In the genomic region with DNA sequence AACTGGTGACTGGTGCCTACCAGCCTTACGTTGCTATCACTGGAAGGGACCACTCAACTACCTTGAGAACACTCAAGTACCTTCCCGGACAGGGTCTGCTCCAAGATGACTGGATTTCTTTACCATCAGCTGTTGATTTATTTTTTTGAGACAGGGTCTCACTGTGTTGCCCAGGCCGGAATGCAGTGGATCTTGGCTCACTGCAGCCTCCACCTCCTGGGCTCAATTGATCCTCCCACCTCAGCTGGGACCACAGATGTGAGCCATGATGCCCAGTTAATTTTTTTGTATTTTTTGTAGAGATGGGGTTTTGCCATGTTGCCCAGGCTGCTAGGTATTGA, we compare ENCODE assay signal across 12 cellular contexts. TPM values are rescaled to one million over a fixed set of nuclear protein-coding genes. Genes with fewer than 3 reads are reported as not detected.
DNase-seq lines count a peak whose midpoint lies in the region; FAIRE-seq and TF ChIP-seq lines count a peak whose summit lies in the region.
"Had no signal": no experiment of that assay in that cellular context is flagged by ENCODE, and none has a peak within 500 bp of the region (broad histone marks: within the 10 kb centered on the region; RNA-seq: fewer than 3 reads in every experiment).

No MANE protein-coding gene starts in this region.

- H3K4me3 Mint-ChIP-seq in CD8-positive, alpha-beta memory T cell, result no peak overlapping the region
- no peak overlapping the region for H3K4me3 Mint-ChIP-seq in activated naive CD8-positive, alpha-beta T cell

- CTCF ChIA-PET in CD8-positive, alpha-beta memory T cell (lab: Charles Lee), result interaction anchor here (0.9 kb wide), 1 partner anchor 125 kb away, joined by 3 read pairs; no protein-coding TSS in a partner anchor

- peak overlapping the region; percentile 82 for H3K4me2 ChIP-seq in smooth muscle cell

- peaks cover 4% of the 10 kb centered on the region for H3K36me3 ChIP-seq in CD8-positive, alpha-beta memory T cell (ENCODE audit: insufficient read depth, low read length)
- H3K36me3 ChIP-seq in kidney (ENCODE audit: control insufficient read depth in 1 of 2, insufficient read depth in 2 of 2, low read length in 2 of 2) (peaks cover 2 to 6% of the 10 kb centered on the region in 2 donors), smooth muscle cell (ENCODE audit: low read depth) (no peaks in the 10 kb centered on the region), small intestine (ENCODE audit: control insufficient read depth in 2 of 2, insufficient read depth in 2 of 2, low read length in 2 of 2) (peaks cover 0 to 3% of the 10 kb centered on the region in 2 donors)

- intact Hi-C loops in kidney (cut with DNase I), result no loop called here

- H3K27me3 ChIP-seq in CD8-positive, alpha-beta memory T cell (ENCODE audit: insufficient read depth, low read length, poor library complexity, severe bottlenecking), result no peaks in the 10 kb centered on the region
- H3K27me3 ChIP-seq in smooth muscle cell (ENCODE audit: low read depth) (no peaks in the 10 kb centered on the region), small intestine (ENCODE audit: control insufficient read depth in 2 of 2, insufficient read depth in 2 of 2, low read length in 2 of 2) (no peaks in the 10 kb centered on the region)

- H3K9me3 ChIP-seq in CD8-positive, alpha-beta memory T cell (ENCODE audit: low read length), result no peaks in the 10 kb centered on the region
- H3K9me3 ChIP-seq in kidney (ENCODE audit: control insufficient read depth in 1 of 2, low read length in 2 of 2) (no peaks in the 10 kb centered on the region), smooth muscle cell (replicated peaks; ENCODE audit: low read depth) (no peaks in the 10 kb centered on the region), small intestine (ENCODE audit: control insufficient read depth, low read depth) (no peaks in the 10 kb centered on the region)

- FAIRE-seq in kidney (lab: Jason Lieb, UNC) (no peak), small intestine (lab: Jason Lieb, UNC) (no peak)
- FAIRE-seq: HTR-8/SVneo had no signal

- no peaks in the 10 kb centered on the region for H4K20me1 ChIP-seq in smooth muscle cell (ENCODE audit: low read depth)

- H3K27ac Mint-ChIP-seq in CD8-positive, alpha-beta memory T cell, result peak overlapping the region in 4 of 8 donors; percentile 42 to 86 (median 50)
- peak overlapping the region; percentile 72 for H3K27ac Mint-ChIP-seq in activated naive CD8-positive, alpha-beta T cell

- H3K27me3 Mint-ChIP-seq in CD8-positive, alpha-beta memory T cell, result no peaks in the 10 kb centered on the region
- H3K27me3 Mint-ChIP-seq in activated naive CD8-positive, alpha-beta T cell, result no peaks in the 10 kb centered on the region

- peaks cover 11 to 12% (median 12%) of the 10 kb centered on the region in 3 donors for H3K4me1 Mint-ChIP-seq in CD8-positive, alpha-beta memory T cell
- peaks cover 11% of the 10 kb centered on the region for H3K4me1 Mint-ChIP-seq in activated naive CD8-positive, alpha-beta T cell (ENCODE audit: low read depth)

- no peak overlapping the region for H3K9ac ChIP-seq in kidney (ENCODE audit: low read length in 2 of 2)
- H3K9ac ChIP-seq in smooth muscle cell (ENCODE audit: low read depth), result peak overlapping the region; percentile 12

- no peak overlapping the region for H2AFZ ChIP-seq in smooth muscle cell (ENCODE audit: low read depth)

- H3K36me3 Mint-ChIP-seq in CD8-positive, alpha-beta memory T cell, result peaks cover 0 to 20% (median 3%) of the 10 kb centered on the region in 3 donors
- peaks cover 5% of the 10 kb centered on the region for H3K36me3 Mint-ChIP-seq in activated naive CD8-positive, alpha-beta T cell

- H3F3A ChIP-seq in smooth muscle cell (ENCODE audit: low read depth), result peaks cover 9% of the 10 kb centered on the region

- TF ChIP-seq CTCF in kidney (IDR thresholded peaks at IDR 0.05; ENCODE audit: borderline replicate concordance, extremely low read depth, insufficient read depth) (no peak), smooth muscle cell (IDR thresholded peaks at IDR 0.05; ENCODE audit: borderline replicate concordance, insufficient read depth, poor library complexity, severe bottlenecking) (no peak)

- DNase-seq in CD8-positive, alpha-beta memory T cell, result no peak
- DNase-seq in kidney, result no peak
- no peak for DNase-seq in smooth muscle cell (lab: John Stamatoyannopoulos, UW; ENCODE audit: unreplicated experiment)
- no peak for DNase-seq in NCI-H2029 (lab: John Stamatoyannopoulos, UW)
- DNase-seq in medulla oblongata (ENCODE audit: extremely low spot score), result no peak
- DNase-seq in small intestine, result no peak
- no peak for DNase-seq in NCI-H510A (lab: John Stamatoyannopoulos, UW)
- DNase-seq: glutamatergic neuron; naive B cell; stimulated activated CD4-positive, alpha-beta T cell treated with anti-CD3 and anti-CD28 coated beads, Interleukin-4, amount 100 ng/mL, for 1 hour had no signal

- peak overlapping the region; percentile 78 for H3K27ac ChIP-seq in CD8-positive, alpha-beta memory T cell (ENCODE audit: low read depth, low read length)
- H3K27ac ChIP-seq in kidney (ENCODE audit: low read depth in 2 of 2, low read length in 2 of 2), result peak overlapping the region; percentile 71 to 77
- H3K27ac ChIP-seq in smooth muscle cell (ENCODE audit: low read depth), result peak overlapping the region; percentile 65
- H3K27ac ChIP-seq in small intestine (ENCODE audit: low read depth in 1 of 2, low read length in 1 of 2), result peak overlapping the region in 1 of 2 donors; percentile 84

- POLR2A ChIA-PET in CD8-positive, alpha-beta memory T cell (lab: Charles Lee), result no interaction called here

- peaks cover 12% of the 10 kb centered on the region for H3K4me1 ChIP-seq in CD8-positive, alpha-beta memory T cell (ENCODE audit: insufficient read depth, low read length)
- no peaks in the 10 kb centered on the region for H3K4me1 ChIP-seq in kidney (ENCODE audit: control insufficient read depth in 1 of 2, insufficient read depth in 1 of 2, low read depth in 1 of 2, low read length in 2 of 2)
- peaks cover 13% of the 10 kb centered on the region for H3K4me1 ChIP-seq in smooth muscle cell (ENCODE audit: low read depth)
- H3K4me1 ChIP-seq in small intestine (ENCODE audit: control insufficient read depth in 2 of 2, insufficient read depth in 1 of 2, low read depth in 1 of 2, low read length in 1 of 2), result no peaks in the 10 kb centered on the region

- H3K9me3 Mint-ChIP-seq in CD8-positive, alpha-beta memory T cell, result no peaks in the 10 kb centered on the region
- no peaks in the 10 kb centered on the region for H3K9me3 Mint-ChIP-seq in activated naive CD8-positive, alpha-beta T cell (ENCODE audit: low read depth)
- H3K9me3 Mint-ChIP-seq: naive B cell had no signal

- no peaks in the 10 kb centered on the region for H3K79me2 ChIP-seq in smooth muscle cell (ENCODE audit: low read depth)

- no peak overlapping the region for H3K4me3 ChIP-seq in CD8-positive, alpha-beta memory T cell (ENCODE audit: low read length)
- H3K4me3 ChIP-seq in kidney (ENCODE audit: low read length in 2 of 2), result no peak overlapping the region
- no peak overlapping the region for H3K4me3 ChIP-seq in smooth muscle cell
- no peak overlapping the region for H3K4me3 ChIP-seq in small intestine (ENCODE audit: low read depth in 1 of 2, low read length in 2 of 2)

- WGBS in smooth muscle cell (ENCODE audit: low lambda C conversion rate), result 83% methylated on average over 3 of the region's 3 CpGs
- WGBS in small intestine, 3 donors, result 91 to 98% (median 93%) methylated on average over 3 of the region's 3 CpGs

RNA-seq across cellular contexts. Expression of gene DLG5, which starts 45.2 kb away (rescaled TPM):
- 1 to 10 TPM; 1.7 to 2.1 TPM for total RNA-seq in CD8-positive, alpha-beta memory T cell
- 1.1 TPM for polyA plus RNA-seq in CD8-positive, alpha-beta memory T cell
- 30.0 TPM for total RNA-seq in kidney
- 5.4 TPM for polyA plus RNA-seq in kidney (ENCODE audit: insufficient read depth, low read depth, low replicate concordance)
- 20.4 and 21.8 TPM in 2 replicates for total RNA-seq in smooth muscle cell
- polyA plus RNA-seq in smooth muscle cell, result 11.3 and 14.6 TPM in 2 replicates
- polyA plus RNA-seq in small intestine, result 10 to 100 TPM in 1 of 3 donors, 1 to 10 TPM in 2; 7.8 to 13.9 (median 8.9) TPM

RNA-seq across cellular contexts. Expression of gene POLR3A, which starts 57.5 kb away (rescaled TPM):
- total RNA-seq in CD8-positive, alpha-beta memory T cell, result 10 to 100 TPM; 26.0 to 27.2 TPM
- 10.2 TPM for polyA plus RNA-seq in CD8-positive, alpha-beta memory T cell
- total RNA-seq in kidney (13.3 TPM), smooth muscle cell (13.8 and 17.1 TPM in 2 replicates)
- polyA plus RNA-seq in kidney (ENCODE audit: insufficient read depth, low read depth, low replicate concordance) (4.9 TPM), smooth muscle cell (12.8 and 14.9 TPM in 2 replicates), small intestine (1 to 10 TPM; 4.3 to 6.5 (median 6.3) TPM)
